ENCODE assay signal across 16 cellular contexts in the genomic region with DNA sequence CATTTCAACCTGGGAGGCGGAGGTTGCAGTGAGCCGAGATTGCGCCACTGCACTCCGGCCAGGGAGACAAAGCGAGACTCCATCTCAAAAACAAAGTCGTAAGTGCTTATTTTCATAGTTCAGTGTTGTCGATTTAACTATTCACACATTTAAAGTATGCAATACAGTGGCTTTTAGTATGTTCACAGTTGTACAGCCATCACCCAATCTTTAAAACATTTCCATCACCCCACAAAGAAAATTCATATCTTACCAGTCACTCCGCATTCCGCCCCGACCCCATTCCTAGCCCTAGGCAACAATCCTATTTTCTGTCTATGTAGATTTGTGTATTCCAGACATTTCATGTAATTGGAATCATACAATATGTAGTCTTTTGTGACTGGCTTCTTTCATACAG. TPM values are rescaled to one million over a fixed set of nuclear protein-coding genes. Genes with fewer than 3 reads are reported as not detected.
A peak's percentile ranks its signal among the peaks of the same experiment; 100 is the strongest.
DNase-seq lines count a peak whose midpoint lies in the region; ATAC-seq and TF ChIP-seq lines count a peak whose summit lies in the region.
"Had no signal": no experiment of that assay in that cellular context is flagged by ENCODE, and none has a peak within 500 bp of the region (broad histone marks: within the 10 kb centered on the region; RNA-seq: fewer than 3 reads in every experiment).

No MANE protein-coding gene starts in this region.

- POLR2A ChIA-PET in activated CD8-positive, alpha-beta T cell treated with anti-CD3 and anti-CD28 coated beads for 36 hours (lab: Charles Lee) = no interaction called here

- H3K9me3 ChIP-seq in CD4-positive, CD25-positive, alpha-beta regulatory T cell (ENCODE audit: control insufficient read depth in 2 of 2, low read length in 2 of 2) = no peaks in the 10 kb centered on the region
- H3K9me3 ChIP-seq: body of pancreas, vagina had no signal

- CTCF ChIA-PET in activated CD8-positive, alpha-beta T cell treated with anti-CD3 and anti-CD28 coated beads for 36 hours (lab: Charles Lee) = no interaction called here

- H3K4me1 ChIP-seq in CD4-positive, CD25-positive, alpha-beta regulatory T cell (ENCODE audit: control insufficient read depth, insufficient read depth, low read length, poor library complexity, severe bottlenecking) = peaks cover 26% of the 10 kb centered on the region
- H3K4me1 ChIP-seq: body of pancreas had no signal

- H3K9me3 Mint-ChIP-seq in CD4-positive, CD25-positive, alpha-beta regulatory T cell = peaks cover 0 to 1% (median 0%) of the 10 kb centered on the region in 7 donors
- H3K9me3 Mint-ChIP-seq in activated CD8-positive, alpha-beta T cell treated with anti-CD3 and anti-CD28 coated beads for 36 hours = no peaks in the 10 kb centered on the region

- no peak overlapping the region for H3K4me3 ChIP-seq in CD4-positive, CD25-positive, alpha-beta regulatory T cell (ENCODE audit: low read depth, low read length)
- H3K4me3 ChIP-seq in GM12865 (ENCODE audit: low read depth, low read length) = peak overlapping the region; percentile 22
- H3K4me3 ChIP-seq: body of pancreas, dorsolateral prefrontal cortex, vagina had no signal

- H3K27me3 ChIP-seq in CD4-positive, CD25-positive, alpha-beta regulatory T cell (ENCODE audit: control insufficient read depth, insufficient read depth, low read length) = no peaks in the 10 kb centered on the region
- H3K27me3 ChIP-seq: body of pancreas, dorsolateral prefrontal cortex, vagina had no signal

- peaks cover 16% of the 10 kb centered on the region for H3K36me3 Mint-ChIP-seq in CD4-positive, CD25-positive, alpha-beta regulatory T cell
- peaks cover 43% of the 10 kb centered on the region for H3K36me3 Mint-ChIP-seq in activated CD8-positive, alpha-beta T cell treated with anti-CD3 and anti-CD28 coated beads for 36 hours (ENCODE audit: low read depth)

- H3K27me3 Mint-ChIP-seq in CD4-positive, CD25-positive, alpha-beta regulatory T cell = no peaks in the 10 kb centered on the region
- no peaks in the 10 kb centered on the region for H3K27me3 Mint-ChIP-seq in activated CD8-positive, alpha-beta T cell treated with anti-CD3 and anti-CD28 coated beads for 36 hours

- ATAC-seq in CD4-positive, CD25-positive, alpha-beta regulatory T cell (ENCODE audit: low read depth in 2 of 2) = no peak
- ATAC-seq in activated CD8-positive, alpha-beta T cell treated with anti-CD3 and anti-CD28 coated beads for 36 hours = no peak
- no peak for ATAC-seq in GM18867 (IDR thresholded peaks at IDR 0.05; ENCODE audit: unreplicated experiment)
- ATAC-seq: body of pancreas had no signal

- intact Hi-C loops in activated CD8-positive, alpha-beta T cell treated with anti-CD3 and anti-CD28 coated beads for 36 hours (cut with micrococcal nuclease) = loop anchor here (10.0 kb wide), 1 partner anchor 112 kb away; no protein-coding TSS in a partner anchor

- no peak overlapping the region for H3K27ac ChIP-seq in CD4-positive, CD25-positive, alpha-beta regulatory T cell (ENCODE audit: insufficient read depth, low read length, poor library complexity, severe bottlenecking)
- H3K27ac ChIP-seq: body of pancreas, dorsolateral prefrontal cortex, vagina had no signal

- H3K36me3 ChIP-seq in CD4-positive, CD25-positive, alpha-beta regulatory T cell (ENCODE audit: control insufficient read depth, insufficient read depth, low read length) = no peaks in the 10 kb centered on the region
- H3K36me3 ChIP-seq: vagina had no signal

- no peak for DNase-seq in CD4-positive, CD25-positive, alpha-beta regulatory T cell
- DNase-seq in GM12865 (ENCODE audit: low read depth) (peak; percentile 13), mesenteric fat pad (ENCODE audit: low spot score) (peak; percentile 8), NCI-H146 (lab: John Stamatoyannopoulos, UW) (no peak)
- DNase-seq in activated CD8-positive, alpha-beta T cell treated with anti-CD3 and anti-CD28 coated beads for 36 hours = no peak
- no peak for DNase-seq in activated CD4-positive, CD25-positive, alpha-beta regulatory T cell (lab: John Stamatoyannopoulos, UW)
- DNase-seq: body of pancreas; DMS79 treated with DMSO at 0.1 percent for 48 hours; dorsolateral prefrontal cortex; NCI-H1694 treated with DMSO at 0.1 percent for 48 hours; NCI-H510A; nucleus accumbens; OCI-M1; stimulated activated CD4-positive, alpha-beta T cell treated with anti-CD3 and anti-CD28 coated beads, Interleukin-4, amount 100 ng/mL, for 4 hours had no signal

- TF ChIP-seq CTCF in GM12865 (IDR thresholded peaks at IDR 0.05; ENCODE audit: insufficient read depth, low read depth, low read length, missing control alignments) = no peak
- TF ChIP-seq CTCF in activated CD8-positive, alpha-beta T cell treated with anti-CD3 and anti-CD28 coated beads for 36 hours (IDR thresholded peaks at IDR 0.05) = no peak

- H3K27ac Mint-ChIP-seq in CD4-positive, CD25-positive, alpha-beta regulatory T cell = peak overlapping the region in 2 of 3 donors; percentile 0 to 21
- peak overlapping the region; percentile 64 for H3K27ac Mint-ChIP-seq in activated CD8-positive, alpha-beta T cell treated with anti-CD3 and anti-CD28 coated beads for 36 hours

- H3K4me3 Mint-ChIP-seq in CD4-positive, CD25-positive, alpha-beta regulatory T cell = peak overlapping the region in 1 of 4 donors; percentile 2
- H3K4me3 Mint-ChIP-seq in activated CD8-positive, alpha-beta T cell treated with anti-CD3 and anti-CD28 coated beads for 36 hours = no peak overlapping the region

- peaks cover 11 to 68% (median 54%) of the 10 kb centered on the region in 4 donors for H3K4me1 Mint-ChIP-seq in CD4-positive, CD25-positive, alpha-beta regulatory T cell
- H3K4me1 Mint-ChIP-seq in activated CD8-positive, alpha-beta T cell treated with anti-CD3 and anti-CD28 coated beads for 36 hours (ENCODE audit: low read depth) = peaks cover 59% of the 10 kb centered on the region

RNA-seq across cellular contexts. Expression of a gene that starts 11.9 kb away (rescaled TPM):
- total RNA-seq in CD4-positive, CD25-positive, alpha-beta regulatory T cell = 67.9 TPM
- 1 to 10 TPM; 2.4 to 5.6 (median 4.1) TPM for polyA plus RNA-seq in CD4-positive, CD25-positive, alpha-beta regulatory T cell
- 100 to 1,000 TPM; 181 to 186 TPM for total RNA-seq in activated CD8-positive, alpha-beta T cell treated with anti-CD3 and anti-CD28 coated beads for 36 hours
- 135 TPM for total RNA-seq in mesenteric fat pad

Comparison
In these comparisons a context has a peak if more than half of its experiments do, and no peak if none do; other contexts are left out.
1. DNase-seq: peak in GM12865 (single experiment) and mesenteric fat pad (single experiment); none in CD4-positive, CD25-positive, alpha-beta regulatory T cell (0 of 3), activated CD8-positive, alpha-beta T cell treated with anti-CD3 and anti-CD28 coated beads for 36 hours (single experiment), NCI-H146 (single experiment) and activated CD4-positive, CD25-positive, alpha-beta regulatory T cell (0 of 4).